In genomic region chr1:208218237-208219097, GRCh38 we compare ENCODE assay signal across 17 cellular contexts. TPM values are rescaled to one million over a fixed set of nuclear protein-coding genes. Genes with fewer than 3 reads are reported as not detected.
DNase-seq lines count a peak whose midpoint lies in the region; ATAC-seq and TF ChIP-seq lines count a peak whose summit lies in the region.
"Had no signal": no experiment of that assay in that cellular context is flagged by ENCODE, and none has a peak within 500 bp of the region (broad histone marks: within the 10 kb centered on the region; RNA-seq: fewer than 3 reads in every experiment).

No MANE protein-coding gene starts in this region.

- intact Hi-C loops in ascending aorta (cut with DNase I) (loop anchor here (1.0 to 2.0 kb wide), 3 partner anchors 10 to 20 kb away; no protein-coding TSS in a partner anchor), esophagus squamous epithelium (cut with DNase I) (no loop called here), OCI-LY7 (cut with micrococcal nuclease; ENCODE audit: unreplicated experiment) (no loop called here)

- peaks cover 34% of the 10 kb centered on the region for H3K4me1 Mint-ChIP-seq in neural progenitor cell
- H3K4me1 Mint-ChIP-seq: activated CD4-positive, alpha-beta memory T cell treated with anti-CD3 and anti-CD28 coated beads, Interleukin-2, amount 10 ng/mL, durations not matched to agents 7 days and 5 days; memory B cell had no signal

- DNase-seq in ascending aorta (ENCODE audit: low spot score in 2 of 2) (no peak), esophagus squamous epithelium (lab: John Stamatoyannopoulos, UW) (no peak), neural progenitor cell (ENCODE audit: low spot score) (no peak), tibial nerve (ENCODE audit: low spot score in 2 of 2) (no peak), OCI-LY7 (ENCODE audit: low spot score) (no peak), NCI-H146 treated with DMSO at 0.1 percent for 48 hours (lab: John Stamatoyannopoulos, UW; ENCODE audit: unreplicated experiment) (no peak), NCI-H69 (lab: John Stamatoyannopoulos, UW) (no peak)
- DNase-seq: activated CD4-positive, alpha-beta memory T cell treated with anti-CD3 and anti-CD28 coated beads, Interleukin-2, amount 10 ng/mL, durations not matched to agents 7 days and 5 days; amygdala; BE2C; NCI-H1092; NCI-H2171 treated with DMSO at 0.1 percent for 48 hours; posterior cingulate gyrus; stimulated activated CD4-positive, alpha-beta T cell treated with anti-CD3 and anti-CD28 coated beads, Interleukin-2, amount 100 ng/mL, for 48 hours had no signal

- CTCF ChIA-PET in OCI-LY7 (lab: Charles Lee; ENCODE audit: unreplicated experiment), result no interaction called here

- H3K36me3 Mint-ChIP-seq in neural progenitor cell, result peaks cover 30% of the 10 kb centered on the region

- peaks cover 10 to 29% of the 10 kb centered on the region in 2 donors for H3K36me3 ChIP-seq in ascending aorta
- peaks cover 9 to 54% (median 13%) of the 10 kb centered on the region in 3 donors for H3K36me3 ChIP-seq in esophagus squamous epithelium
- no peaks in the 10 kb centered on the region for H3K36me3 ChIP-seq in neural progenitor cell
- peaks cover 0 to 32% (median 0%) of the 10 kb centered on the region in 3 donors for H3K36me3 ChIP-seq in tibial nerve
- H3K36me3 ChIP-seq in OCI-LY7 (ENCODE audit: insufficient read depth, low read length), result no peaks in the 10 kb centered on the region

- peaks cover 16 to 46% of the 10 kb centered on the region in 2 donors for H3K4me1 ChIP-seq in ascending aorta
- H3K4me1 ChIP-seq in esophagus squamous epithelium, result peaks cover 41 to 87% (median 49%) of the 10 kb centered on the region in 3 donors
- H3K4me1 ChIP-seq in neural progenitor cell, result peaks cover 11% of the 10 kb centered on the region
- peaks cover 0 to 45% (median 8%) of the 10 kb centered on the region in 4 donors for H3K4me1 ChIP-seq in tibial nerve
- no peaks in the 10 kb centered on the region for H3K4me1 ChIP-seq in OCI-LY7 (ENCODE audit: insufficient read depth, low read length, poor library complexity, severe bottlenecking)
- H3K4me1 ChIP-seq: BE2C had no signal

- no peak for ATAC-seq in HG03025 (IDR thresholded peaks at IDR 0.05; ENCODE audit: low FRiP score, unreplicated experiment)
- ATAC-seq: HepG2 had no signal

- no peaks in the 10 kb centered on the region for H3F3A ChIP-seq in neural progenitor cell (ENCODE audit: low read depth)

- H3K4me3 Mint-ChIP-seq in neural progenitor cell, result no peak overlapping the region
- H3K4me3 Mint-ChIP-seq: activated CD4-positive, alpha-beta memory T cell treated with anti-CD3 and anti-CD28 coated beads, Interleukin-2, amount 10 ng/mL, durations not matched to agents 7 days and 5 days; memory B cell had no signal

- no peaks in the 10 kb centered on the region for H3K9me3 Mint-ChIP-seq in neural progenitor cell
- H3K9me3 Mint-ChIP-seq: activated CD4-positive, alpha-beta memory T cell treated with anti-CD3 and anti-CD28 coated beads, Interleukin-2, amount 10 ng/mL, durations not matched to agents 7 days and 5 days had no signal

- H3K27ac ChIP-seq in ascending aorta (peak overlapping the region; percentile 81 to 92), esophagus squamous epithelium (peak overlapping the region; percentile 46 to 82 (median 77)), neural progenitor cell (no peak overlapping the region), tibial nerve (peak overlapping the region in 3 of 4 donors; percentile 42 to 73 (median 71)), OCI-LY7 (ENCODE audit: low read depth, low read length, poor library complexity, severe bottlenecking) (no peak overlapping the region)

- 70 to 71% methylated on average over 9 to 12 of the region's 12 CpGs for WGBS in esophagus squamous epithelium, 2 donors
- WGBS in tibial nerve, 2 donors, result 77 to 79% methylated on average over 12 of the region's 12 CpGs

- H3K27me3 ChIP-seq in ascending aorta (no peaks in the 10 kb centered on the region), esophagus squamous epithelium (no peaks in the 10 kb centered on the region), neural progenitor cell (no peaks in the 10 kb centered on the region), tibial nerve (no peaks in the 10 kb centered on the region)
- H3K27me3 ChIP-seq: BE2C had no signal

- TF ChIP-seq CTCF in ascending aorta (IDR thresholded peaks at IDR 0.05), result no peak
- TF ChIP-seq CTCF in esophagus squamous epithelium (IDR thresholded peaks at IDR 0.05), result no peak
- no peak for TF ChIP-seq CTCF in neural progenitor cell (IDR thresholded peaks at IDR 0.05)
- no peak for TF ChIP-seq CTCF in tibial nerve (IDR thresholded peaks at IDR 0.05)
- no peak for TF ChIP-seq CTCF in OCI-LY7 (conservative IDR thresholded peaks at IDR 0.05; ENCODE audit: low read length)

- no TSS peak for BruUV-seq in OCI-LY7 (replicated peaks; lab: Mats Ljungman, UMichigan)

- H3K27me3 Mint-ChIP-seq in neural progenitor cell (ENCODE audit: insufficient read depth, low read depth), result peaks cover 5% of the 10 kb centered on the region

- TF ChIP-seq EP300 in tibial nerve (IDR thresholded peaks at IDR 0.05), result no peak

- H3K4me3 ChIP-seq in ascending aorta, result no peak overlapping the region
- H3K4me3 ChIP-seq in esophagus squamous epithelium, result no peak overlapping the region
- no peak overlapping the region for H3K4me3 ChIP-seq in neural progenitor cell
- no peak overlapping the region for H3K4me3 ChIP-seq in tibial nerve
- H3K4me3 ChIP-seq in OCI-LY7 (ENCODE audit: low read depth, low read length, poor library complexity, severe bottlenecking), result no peak overlapping the region

- H3K9me3 ChIP-seq in ascending aorta (no peaks in the 10 kb centered on the region), esophagus squamous epithelium (no peaks in the 10 kb centered on the region), neural progenitor cell (ENCODE audit: low read depth) (no peaks in the 10 kb centered on the region), tibial nerve (no peaks in the 10 kb centered on the region), OCI-LY7 (ENCODE audit: low read length) (no peaks in the 10 kb centered on the region)
- H3K9me3 ChIP-seq: BE2C had no signal

- TF ChIP-seq POLR2A in esophagus squamous epithelium (IDR thresholded peaks at IDR 0.05), result no peak
- no peak for TF ChIP-seq POLR2A in tibial nerve (IDR thresholded peaks at IDR 0.05)

- no peaks in the 10 kb centered on the region for H4K20me1 ChIP-seq in neural progenitor cell (ENCODE audit: low read depth)
- H4K20me1 ChIP-seq in OCI-LY7 (ENCODE audit: insufficient read depth, low read length), result no peaks in the 10 kb centered on the region

- H3K9me2 ChIP-seq in OCI-LY7 (ENCODE audit: insufficient read depth, low read length), result no peaks in the 10 kb centered on the region

- H3K4me2 ChIP-seq in neural progenitor cell (no peak overlapping the region), OCI-LY7 (ENCODE audit: low read length) (no peak overlapping the region)

- H3K9ac ChIP-seq in neural progenitor cell, result no peak overlapping the region

- H3K79me2 ChIP-seq in neural progenitor cell (ENCODE audit: low read depth) (no peaks in the 10 kb centered on the region), OCI-LY7 (ENCODE audit: insufficient read depth, low read depth, low read length) (no peaks in the 10 kb centered on the region)

- peak overlapping the region; percentile 25 for H3K27ac Mint-ChIP-seq in neural progenitor cell
- H3K27ac Mint-ChIP-seq: activated CD4-positive, alpha-beta memory T cell treated with anti-CD3 and anti-CD28 coated beads, Interleukin-2, amount 10 ng/mL, durations not matched to agents 7 days and 5 days; memory B cell had no signal

- H2AFZ ChIP-seq in neural progenitor cell (replicated peaks), result no peak overlapping the region
- no peak overlapping the region for H2AFZ ChIP-seq in OCI-LY7 (ENCODE audit: low read length)

- POLR2A ChIA-PET in OCI-LY7 (lab: Charles Lee), result interaction anchor here (1.6 kb wide), 1 partner anchor 16 kb away, joined by 3 read pairs; no protein-coding TSS in a partner anchor

RNA-seq across cellular contexts. Expression of gene PLXNA2, which starts 25.7 kb away (rescaled TPM):
- total RNA-seq in ascending aorta (33.0 TPM), esophagus squamous epithelium (10 to 100 TPM; 26.9 to 54.0 (median 46.1) TPM), neural progenitor cell (ENCODE audit: low replicate concordance) (1.7 and 2.3 TPM in 2 replicates), tibial nerve (10 to 100 TPM; 17.2 to 29.7 (median 24.6) TPM), OCI-LY7 (2022) (0.20 and 0.23 TPM in 2 replicates)
- not detected in 2 replicates for total RNA-seq in OCI-LY7 (2014; rRNA removed; shearing (Covaris generic))

Comparison
In these comparisons a context has a peak if more than half of its experiments do, and no peak if none do; other contexts are left out.
1. H3K27ac ChIP-seq: peak in ascending aorta (2 of 2), esophagus squamous epithelium (4 of 4) and tibial nerve (3 of 4); none in neural progenitor cell (single experiment) and OCI-LY7 (single experiment).